In genomic region chr5:170787216-170787615, GRCh38 we compare ENCODE assay signal across 32 cellular contexts. TPM values are rescaled to one million over a fixed set of nuclear protein-coding genes. Genes with fewer than 3 reads are reported as not detected.
"Had no signal": no experiment of that assay in that cellular context is flagged by ENCODE, and none has a peak within 500 bp of the region (broad histone marks: within the 10 kb centered on the region; RNA-seq: fewer than 3 reads in every experiment).

No MANE protein-coding gene starts in this region.

- ATAC-seq: activated naive CD4-positive, alpha-beta T cell treated with anti-CD3 and anti-CD28 coated beads, Interleukin-2, amount 50 U/mL, for 72 hours; activated T-cell treated with anti-CD3 and anti-CD28 coated beads, Interleukin-2, amount 50 U/mL, for 72 hours; effector memory CD8-positive, alpha-beta T cell; foreskin keratinocyte; gastrocnemius medialis; WTC11 had no signal

- H3K27ac Mint-ChIP-seq: activated CD4-positive, alpha-beta memory T cell treated with anti-CD3 and anti-CD28 coated beads, Interleukin-2, amount 10 ng/mL, durations not matched to agents 7 days and 5 days; activated CD4-positive, alpha-beta T cell treated with anti-CD3 and anti-CD28 coated beads, Interleukin-2, amount 10 ng/mL, durations not matched to agents 7 days and 5 days; activated naive CD4-positive, alpha-beta T cell treated with anti-CD3 and anti-CD28 coated beads, Interleukin-2, amount 10 ng/mL, durations not matched to agents 7 days and 5 days; activated naive CD4-positive, alpha-beta T cell treated with anti-CD3 and anti-CD28 coated beads, Interleukin-2, amount 50 U/mL, for 72 hours; activated naive CD8-positive, alpha-beta T cell treated with anti-CD3 and anti-CD28 coated beads, Interleukin-2, amount 10 ng/mL, durations not matched to agents 7 days and 5 days; activated T-cell treated with anti-CD3 and anti-CD28 coated beads, Interleukin-2, amount 50 U/mL, for 24 hours; activated T-cell treated with anti-CD3 and anti-CD28 coated beads, Interleukin-2, amount 50 U/mL, for 72 hours; brain; effector memory CD8-positive, alpha-beta T cell; WTC11 had no signal

- H3K4me1 ChIP-seq: ascending aorta, foreskin keratinocyte had no signal

- H3K27ac ChIP-seq: ascending aorta, esophagus muscularis mucosa, foreskin keratinocyte, gastrocnemius medialis, VCaP had no signal

- H3K4me3 Mint-ChIP-seq: activated CD4-positive, alpha-beta memory T cell treated with anti-CD3 and anti-CD28 coated beads, Interleukin-2, amount 10 ng/mL, durations not matched to agents 7 days and 5 days; activated CD4-positive, alpha-beta T cell treated with anti-CD3 and anti-CD28 coated beads, Interleukin-2, amount 10 ng/mL, durations not matched to agents 7 days and 5 days; activated naive CD4-positive, alpha-beta T cell treated with anti-CD3 and anti-CD28 coated beads, Interleukin-2, amount 10 ng/mL, durations not matched to agents 7 days and 5 days; activated naive CD8-positive, alpha-beta T cell treated with anti-CD3 and anti-CD28 coated beads, Interleukin-2, amount 10 ng/mL, durations not matched to agents 7 days and 5 days; activated T-cell treated with anti-CD3 and anti-CD28 coated beads, Interleukin-2, amount 50 U/mL, for 24 hours; activated T-cell treated with anti-CD3 and anti-CD28 coated beads, Interleukin-2, amount 50 U/mL, for 72 hours; brain; effector memory CD8-positive, alpha-beta T cell; WTC11 had no signal

- H3K36me3 ChIP-seq: ascending aorta, esophagus muscularis mucosa, gastrocnemius medialis had no signal

- H3K4me3 ChIP-seq: ascending aorta, esophagus muscularis mucosa, gastrocnemius medialis had no signal

- H3K27me3 Mint-ChIP-seq: activated CD4-positive, alpha-beta T cell treated with anti-CD3 and anti-CD28 coated beads, Interleukin-2, amount 10 ng/mL, durations not matched to agents 7 days and 5 days; activated naive CD8-positive, alpha-beta T cell treated with anti-CD3 and anti-CD28 coated beads, Interleukin-2, amount 10 ng/mL, durations not matched to agents 7 days and 5 days; activated T-cell treated with anti-CD3 and anti-CD28 coated beads, Interleukin-2, amount 50 U/mL, for 24 hours had no signal

- H3K4me1 Mint-ChIP-seq: activated CD4-positive, alpha-beta memory T cell treated with anti-CD3 and anti-CD28 coated beads, Interleukin-2, amount 10 ng/mL, durations not matched to agents 7 days and 5 days; activated CD4-positive, alpha-beta T cell treated with anti-CD3 and anti-CD28 coated beads, Interleukin-2, amount 10 ng/mL, durations not matched to agents 7 days and 5 days; activated naive CD4-positive, alpha-beta T cell treated with anti-CD3 and anti-CD28 coated beads, Interleukin-2, amount 10 ng/mL, durations not matched to agents 7 days and 5 days; activated naive CD8-positive, alpha-beta T cell treated with anti-CD3 and anti-CD28 coated beads, Interleukin-2, amount 10 ng/mL, durations not matched to agents 7 days and 5 days had no signal

- H3K9me3 ChIP-seq: ascending aorta, esophagus muscularis mucosa, gastrocnemius medialis had no signal

- DNase-seq: activated CD4-positive, alpha-beta memory T cell treated with anti-CD3 and anti-CD28 coated beads, Interleukin-2, amount 10 ng/mL, durations not matched to agents 7 days and 5 days; activated CD4-positive, alpha-beta T cell treated with anti-CD3 and anti-CD28 coated beads for 1 hour; activated CD4-positive, alpha-beta T cell treated with anti-CD3 and anti-CD28 coated beads for 4 hours; activated CD4-positive, alpha-beta T cell treated with anti-CD3 and anti-CD28 coated beads, Interleukin-2, amount 10 ng/mL, durations not matched to agents 7 days and 5 days; activated CD4-positive, alpha-beta T cell treated with anti-CD3 and anti-CD28 coated beads, Interleukin-2, amount 50 U/mL, for 4 hours; activated CD8-positive, alpha-beta memory T cell treated with anti-CD3 and anti-CD28 coated beads, Interleukin-2, amount 50 U/mL, for 48 hours; activated gamma-delta T cell; activated naive CD4-positive, alpha-beta T cell; activated naive CD4-positive, alpha-beta T cell treated with anti-CD3 and anti-CD28 coated beads, Interleukin-2, amount 10 ng/mL, durations not matched to agents 7 days and 5 days; activated naive CD8-positive, alpha-beta T cell treated with anti-CD3 and anti-CD28 coated beads, Interleukin-2, amount 10 ng/mL, durations not matched to agents 7 days and 5 days; activated T-cell treated with anti-CD3 and anti-CD28 coated beads for 4 hours; activated T-cell treated with anti-CD3 and anti-CD28 coated beads, Interleukin-2, amount 50 U/mL, for 24 hours; activated T-cell treated with anti-CD3 and anti-CD28 coated beads, Interleukin-2, amount 50 U/mL, for 72 hours; caudate nucleus; cortex of kidney; dermis blood vessel endothelial cell; effector CD4-positive, alpha-beta T cell; effector memory CD8-positive, alpha-beta T cell; erythroblast; foreskin keratinocyte; gastrocnemius medialis; glutamatergic neuron; T-helper 2 cell had no signal

- H3K9me3 Mint-ChIP-seq: activated CD4-positive, alpha-beta memory T cell treated with anti-CD3 and anti-CD28 coated beads, Interleukin-2, amount 10 ng/mL, durations not matched to agents 7 days and 5 days; activated CD4-positive, alpha-beta T cell treated with anti-CD3 and anti-CD28 coated beads, Interleukin-2, amount 10 ng/mL, durations not matched to agents 7 days and 5 days; activated naive CD4-positive, alpha-beta T cell treated with anti-CD3 and anti-CD28 coated beads, Interleukin-2, amount 10 ng/mL, durations not matched to agents 7 days and 5 days; activated naive CD4-positive, alpha-beta T cell treated with anti-CD3 and anti-CD28 coated beads, Interleukin-2, amount 50 U/mL, for 72 hours; activated naive CD8-positive, alpha-beta T cell treated with anti-CD3 and anti-CD28 coated beads, Interleukin-2, amount 10 ng/mL, durations not matched to agents 7 days and 5 days; activated T-cell treated with anti-CD3 and anti-CD28 coated beads, Interleukin-2, amount 50 U/mL, for 24 hours; activated T-cell treated with anti-CD3 and anti-CD28 coated beads, Interleukin-2, amount 50 U/mL, for 72 hours; brain; effector memory CD8-positive, alpha-beta T cell; WTC11 had no signal

- H3K27me3 ChIP-seq: ascending aorta, esophagus muscularis mucosa, foreskin keratinocyte, gastrocnemius medialis had no signal

- H3K36me3 Mint-ChIP-seq: activated naive CD4-positive, alpha-beta T cell treated with anti-CD3 and anti-CD28 coated beads, Interleukin-2, amount 10 ng/mL, durations not matched to agents 7 days and 5 days; activated naive CD4-positive, alpha-beta T cell treated with anti-CD3 and anti-CD28 coated beads, Interleukin-2, amount 50 U/mL, for 72 hours; activated naive CD8-positive, alpha-beta T cell treated with anti-CD3 and anti-CD28 coated beads, Interleukin-2, amount 10 ng/mL, durations not matched to agents 7 days and 5 days; brain; WTC11 had no signal

RNA-seq across cellular contexts. Expression of gene GABRP, which starts 3.7 kb away (rescaled TPM):
- total RNA-seq: activated CD4-positive, alpha-beta memory T cell treated with anti-CD3 and anti-CD28 coated beads, Interleukin-2, amount 10 ng/mL, durations not matched to agents 7 days and 5 days; activated CD4-positive, alpha-beta T cell treated with anti-CD3 and anti-CD28 coated beads, Interleukin-2, amount 10 ng/mL, durations not matched to agents 7 days and 5 days; activated naive CD4-positive, alpha-beta T cell treated with anti-CD3 and anti-CD28 coated beads, Interleukin-2, amount 50 U/mL, for 72 hours; activated naive CD8-positive, alpha-beta T cell treated with anti-CD3 and anti-CD28 coated beads, Interleukin-2, amount 10 ng/mL, durations not matched to agents 7 days and 5 days; activated T-cell treated with anti-CD3 and anti-CD28 coated beads, Interleukin-2, amount 50 U/mL, for 72 hours; bronchial epithelial cell; chondrocyte; foreskin keratinocyte; gastrocnemius medialis; T-helper 1 cell treated with Interleukin-12 subunit alpha and Interleukin-12 subunit beta and Interleukin-4 antibody, amounts not matched to agents 30 ng/mL and 1 ng/mL, for 36 hours had no signal
- polyA plus RNA-seq: foreskin keratinocyte had no signal
